ENCODE assay signal across 13 cellular contexts in the genomic region with DNA sequence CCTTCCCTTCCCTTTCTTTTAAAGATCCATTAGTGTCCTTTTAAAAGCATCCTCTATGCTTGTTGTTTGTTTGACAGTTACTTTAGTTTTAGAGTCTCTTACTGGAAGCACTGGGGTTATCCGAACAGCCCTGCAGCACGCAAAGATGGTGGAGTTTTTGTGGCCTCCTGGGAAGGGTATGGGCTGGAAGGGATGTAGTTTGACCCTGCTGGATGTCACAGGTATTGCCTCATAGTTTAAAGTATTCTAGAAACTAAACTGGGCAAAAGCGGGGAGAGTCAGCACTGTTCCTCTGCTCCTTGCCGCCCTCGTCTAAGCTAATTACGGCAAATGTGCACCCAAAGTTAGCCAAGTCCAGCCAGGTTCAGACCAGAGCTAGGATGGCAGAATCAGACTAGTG. TPM values are rescaled to one million over a fixed set of nuclear protein-coding genes. Genes with fewer than 3 reads are reported as not detected.
A peak's percentile ranks its signal among the peaks of the same experiment; 100 is the strongest.
DNase-seq lines count a peak whose midpoint lies in the region; ATAC-seq and TF ChIP-seq lines count a peak whose summit lies in the region.
"Had no signal": no experiment of that assay in that cellular context is flagged by ENCODE, and none has a peak within 500 bp of the region (broad histone marks: within the 10 kb centered on the region; RNA-seq: fewer than 3 reads in every experiment).

No MANE protein-coding gene starts in this region.

- no peaks in the 10 kb centered on the region for H3K27me3 Mint-ChIP-seq in progenitor cell of endocrine pancreas
- H3K27me3 Mint-ChIP-seq: activated CD8-positive, alpha-beta memory T cell treated with anti-CD3 and anti-CD28 coated beads, Interleukin-2, amount 10 ng/mL, durations not matched to agents 7 days and 5 days; stimulated activated naive CD8-positive, alpha-beta T cell treated with anti-CD3 and anti-CD28 coated beads, Interleukin-15, Interleukin-2, amounts not matched to agents 100 ng/mL and 50 ng/mL, for 24 hours had no signal

- H3K27ac Mint-ChIP-seq in progenitor cell of endocrine pancreas = no peak overlapping the region
- H3K27ac Mint-ChIP-seq: activated CD8-positive, alpha-beta memory T cell treated with anti-CD3 and anti-CD28 coated beads, Interleukin-2, amount 10 ng/mL, durations not matched to agents 7 days and 5 days; brain; stimulated activated naive CD8-positive, alpha-beta T cell treated with anti-CD3 and anti-CD28 coated beads, Interleukin-15, Interleukin-2, amounts not matched to agents 100 ng/mL and 50 ng/mL, for 24 hours had no signal

- H3K9me3 Mint-ChIP-seq in progenitor cell of endocrine pancreas (ENCODE audit: low read depth) = peaks cover 4% of the 10 kb centered on the region
- H3K9me3 Mint-ChIP-seq: stimulated activated naive CD8-positive, alpha-beta T cell treated with anti-CD3 and anti-CD28 coated beads, Interleukin-15, Interleukin-2, amounts not matched to agents 100 ng/mL and 50 ng/mL, for 24 hours had no signal

- H3K27ac ChIP-seq in upper lobe of left lung = no peak overlapping the region
- H3K27ac ChIP-seq: spleen had no signal

- 93 to 98% methylated on average over 6 of the region's 6 CpGs for WGBS in upper lobe of left lung, 2 donors

- ATAC-seq in upper lobe of left lung (ENCODE audit: low FRiP score in 2 of 2) (no peak), Right ventricle myocardium inferior (no peak)
- ATAC-seq: activated CD8-positive, alpha-beta memory T cell treated with anti-CD3 and anti-CD28 coated beads, Interleukin-2, amount 10 ng/mL, durations not matched to agents 7 days and 5 days had no signal

- no peaks in the 10 kb centered on the region for H3K27me3 ChIP-seq in upper lobe of left lung
- H3K27me3 ChIP-seq: spleen had no signal

- H3K9me3 ChIP-seq in upper lobe of left lung = no peaks in the 10 kb centered on the region
- H3K9me3 ChIP-seq: spleen had no signal

- no peaks in the 10 kb centered on the region for H3K36me3 Mint-ChIP-seq in progenitor cell of endocrine pancreas (ENCODE audit: insufficient read depth)
- H3K36me3 Mint-ChIP-seq: activated CD8-positive, alpha-beta memory T cell treated with anti-CD3 and anti-CD28 coated beads, Interleukin-2, amount 10 ng/mL, durations not matched to agents 7 days and 5 days; brain had no signal

- no peak overlapping the region for H3K4me3 Mint-ChIP-seq in progenitor cell of endocrine pancreas (ENCODE audit: low read depth)
- H3K4me3 Mint-ChIP-seq: activated CD8-positive, alpha-beta memory T cell treated with anti-CD3 and anti-CD28 coated beads, Interleukin-2, amount 10 ng/mL, durations not matched to agents 7 days and 5 days; brain; stimulated activated naive CD8-positive, alpha-beta T cell treated with anti-CD3 and anti-CD28 coated beads, Interleukin-15, Interleukin-2, amounts not matched to agents 100 ng/mL and 50 ng/mL, for 24 hours had no signal

- no peak for TF ChIP-seq POLR2A in upper lobe of left lung (IDR thresholded peaks at IDR 0.05)

- H3K4me1 ChIP-seq in upper lobe of left lung = no peaks in the 10 kb centered on the region
- H3K4me1 ChIP-seq: spleen had no signal

- peak; percentile 23 for DNase-seq in NCI-H82 (lab: John Stamatoyannopoulos, UW)
- DNase-seq in NCI-H82 treated with DMSO at 0.1 percent for 48 hours (lab: John Stamatoyannopoulos, UW; ENCODE audit: unreplicated experiment) = no peak
- peak; percentile 20 for DNase-seq in HuH-7 (ENCODE audit: low spot score)
- no peak for DNase-seq in choroid plexus epithelial cell (ENCODE audit: low read depth)
- DNase-seq in progenitor cell of endocrine pancreas (ENCODE audit: low spot score, unreplicated experiment) = no peak
- no peak for DNase-seq in GDM1 (lab: John Stamatoyannopoulos, UW)
- DNase-seq in upper lobe of left lung = no peak
- no peak for DNase-seq in Right ventricle myocardium inferior (ENCODE audit: missing footprints)
- DNase-seq: activated CD8-positive, alpha-beta memory T cell treated with anti-CD3 and anti-CD28 coated beads, Interleukin-2, amount 10 ng/mL, durations not matched to agents 7 days and 5 days; NCI-H510A; spleen had no signal

- no peak overlapping the region for H3K4me3 ChIP-seq in choroid plexus epithelial cell (ENCODE audit: low read depth, low read length)
- no peak overlapping the region for H3K4me3 ChIP-seq in upper lobe of left lung
- H3K4me3 ChIP-seq: spleen had no signal

- TF ChIP-seq EP300 in upper lobe of left lung (IDR thresholded peaks at IDR 0.05) = no peak

- intact Hi-C loops in Right ventricle myocardium inferior (cut with DNase I) = no loop called here

- TF ChIP-seq CTCF in choroid plexus epithelial cell (conservative IDR thresholded peaks at IDR 0.05; ENCODE audit: low read depth, low read length) = peak; percentile 34
- TF ChIP-seq CTCF in progenitor cell of endocrine pancreas (IDR thresholded peaks at IDR 0.05; ENCODE audit: unreplicated experiment) = peak; percentile 32
- TF ChIP-seq CTCF in upper lobe of left lung (IDR thresholded peaks at IDR 0.05) = peak in 1 of 6 experiments; percentile 5

- H3K36me3 ChIP-seq in upper lobe of left lung = no peaks in the 10 kb centered on the region
- H3K36me3 ChIP-seq: spleen had no signal

- H3K4me1 Mint-ChIP-seq in progenitor cell of endocrine pancreas (ENCODE audit: low read depth) = no peaks in the 10 kb centered on the region
- H3K4me1 Mint-ChIP-seq: activated CD8-positive, alpha-beta memory T cell treated with anti-CD3 and anti-CD28 coated beads, Interleukin-2, amount 10 ng/mL, durations not matched to agents 7 days and 5 days; brain had no signal

RNA-seq across cellular contexts. Expression of gene GNAI1, which starts 35.8 kb away (rescaled TPM):
- total RNA-seq in progenitor cell of endocrine pancreas (49.7 and 50.8 TPM in 2 replicates), upper lobe of left lung (10 to 100 TPM; 16.7 to 26.6 (median 21.5) TPM), Right ventricle myocardium inferior (12.4 TPM)

Comparison
In these comparisons a context has a peak if more than half of its experiments do, and no peak if none do; other contexts are left out.
1. DNase-seq: peak in NCI-H82 (single experiment) and HuH-7 (single experiment); none in NCI-H82 treated with DMSO at 0.1 percent for 48 hours (single experiment), choroid plexus epithelial cell (single experiment), progenitor cell of endocrine pancreas (single experiment), GDM1 (single experiment), upper lobe of left lung (0 of 2) and Right ventricle myocardium inferior (single experiment).